In genomic region chr12:131908716-131909595, GRCh38 we compare ENCODE assay signal across 23 cellular contexts. TPM values are rescaled to one million over a fixed set of nuclear protein-coding genes. Genes with fewer than 3 reads are reported as not detected.
DNase-seq lines count a peak whose midpoint lies in the region; ATAC-seq and TF ChIP-seq lines count a peak whose summit lies in the region.
"Had no signal": no experiment of that assay in that cellular context is flagged by ENCODE, and none has a peak within 500 bp of the region (broad histone marks: within the 10 kb centered on the region; RNA-seq: fewer than 3 reads in every experiment).

No MANE protein-coding gene starts in this region.

- WGBS in spleen, 5 donors, result 89 to 99% (median 96%) methylated on average over 24 to 79 of the region's 79 CpGs

- no peak overlapping the region for H3K4me3 ChIP-seq in spleen
- H3K4me3 ChIP-seq: Peyer's patch had no signal

- H3K27ac ChIP-seq in spleen, result no peak overlapping the region
- H3K27ac ChIP-seq: Peyer's patch had no signal

- H3K27me3 ChIP-seq in spleen (replicated peaks in 1 of 7), result no peaks in the 10 kb centered on the region
- H3K27me3 ChIP-seq: Peyer's patch had no signal

- no peak for TF ChIP-seq CTCF in spleen (IDR thresholded peaks at IDR 0.05 in 8 of 11, conservative IDR thresholded peaks at IDR 0.05 in 3 of 11)

- peaks cover 3 to 91% (median 64%) of the 10 kb centered on the region in 6 donors for H3K36me3 ChIP-seq in spleen

- intact Hi-C loops in left cardiac atrium (cut with DNase I) (no loop called here), Right ventricle myocardium superior (cut with DNase I) (no loop called here), spleen (cut with DNase I; ENCODE audit: low total_unique reads) (no loop called here)

- peaks cover 5 to 52% (median 26%) of the 10 kb centered on the region in 6 donors for H3K4me1 ChIP-seq in spleen

- ATAC-seq in left cardiac atrium, result no peak
- ATAC-seq in Right ventricle myocardium superior (ENCODE audit: poor library complexity), result no peak
- no peak for ATAC-seq in HG03095 (IDR thresholded peaks at IDR 0.05; ENCODE audit: unreplicated experiment)
- ATAC-seq in GM21717 (IDR thresholded peaks at IDR 0.05; ENCODE audit: unreplicated experiment), result no peak
- ATAC-seq: SK-N-SH treated with all-trans-retinoic acid at 6 μM for 48 hours had no signal

- TF ChIP-seq POLR2A in spleen (IDR thresholded peaks at IDR 0.05), result no peak

- no peaks in the 10 kb centered on the region for H3K9me3 ChIP-seq in spleen
- H3K9me3 ChIP-seq: Peyer's patch had no signal

- DNase-seq in left cardiac atrium (peak; percentile 18), Right ventricle myocardium superior (no peak), Daoy (ENCODE audit: low read depth) (peak; percentile 4), iPS-NIHi11 (ENCODE audit: low spot score) (peak; percentile 14), spleen (peak; percentile 75), C1 segment of cervical spinal cord (lab: John Stamatoyannopoulos, UW) (no peak)
- DNase-seq: 8988T; CD8-positive, alpha-beta memory T cell; DMS 273 treated with DMSO at 0.1 percent for 48 hours; DMS79; GOT3; HCEC 1CT; NCI-H1048; NCI-H1417 treated with DMSO at 0.1 percent for 48 hours; NCI-H1694 treated with DMSO at 0.1 percent for 48 hours; NCI-H2081; NCI-H2227 treated with DMSO at 0.1 percent for 48 hours; NCI-H69; OCI-M1; Peyer's patch had no signal

RNA-seq across cellular contexts. Expression of gene ULK1, which starts 14.5 kb away (rescaled TPM):
- 10 to 100 TPM; 27.6 to 34.5 TPM for total RNA-seq in left cardiac atrium
- 49.8 TPM for total RNA-seq in Right ventricle myocardium superior
- 2.7 and 5.1 TPM in 2 replicates for total RNA-seq in Daoy (2014; rRNA removed; shearing (Covaris generic))
- 10 to 100 TPM; 30.2 to 60.7 (median 55.0) TPM for total RNA-seq in spleen
- polyA plus RNA-seq in spleen, result 10 to 100 TPM in 2 of 3 donors, 1 to 10 TPM in 1; 9.9 to 35.1 (median 25.3) TPM

RNA-seq across cellular contexts. Expression of gene PUS1, which starts 20.1 kb away (rescaled TPM):
- total RNA-seq in left cardiac atrium (10 to 100 TPM in 1 of 2 donors, 1 to 10 TPM in 1; 7.7 to 19.2 TPM), Right ventricle myocardium superior (5.8 TPM), spleen (10 to 100 TPM; 16.0 to 42.7 (median 23.3) TPM)
- total RNA-seq in Daoy (2014; rRNA removed; shearing (Covaris generic)), result 43.8 and 53.5 TPM in 2 replicates
- 10 to 100 TPM; 30.0 to 46.5 (median 41.3) TPM for polyA plus RNA-seq in spleen

RNA-seq across cellular contexts. Expression of gene EP400, which starts 40.8 kb away (rescaled TPM):
- 10 to 100 TPM; 15.7 to 21.1 TPM for total RNA-seq in left cardiac atrium
- 12.3 TPM for total RNA-seq in Right ventricle myocardium superior
- total RNA-seq in Daoy (2014; rRNA removed; shearing (Covaris generic)), result 3.5 and 4.2 TPM in 2 replicates
- 10 to 100 TPM; 41.1 to 70.2 (median 48.3) TPM for total RNA-seq in spleen
- polyA plus RNA-seq in spleen, result 10 to 100 TPM; 11.8 to 20.8 (median 17.5) TPM

Comparison
In these comparisons a context has a peak if more than half of its experiments do, and no peak if none do; other contexts are left out.
1. DNase-seq: peak in left cardiac atrium (single experiment), Daoy (single experiment), iPS-NIHi11 (single experiment) and spleen (single experiment); none in Right ventricle myocardium superior (single experiment) and C1 segment of cervical spinal cord (0 of 14).